18 cellular contexts compared by ENCODE assay signal in the genomic region with DNA sequence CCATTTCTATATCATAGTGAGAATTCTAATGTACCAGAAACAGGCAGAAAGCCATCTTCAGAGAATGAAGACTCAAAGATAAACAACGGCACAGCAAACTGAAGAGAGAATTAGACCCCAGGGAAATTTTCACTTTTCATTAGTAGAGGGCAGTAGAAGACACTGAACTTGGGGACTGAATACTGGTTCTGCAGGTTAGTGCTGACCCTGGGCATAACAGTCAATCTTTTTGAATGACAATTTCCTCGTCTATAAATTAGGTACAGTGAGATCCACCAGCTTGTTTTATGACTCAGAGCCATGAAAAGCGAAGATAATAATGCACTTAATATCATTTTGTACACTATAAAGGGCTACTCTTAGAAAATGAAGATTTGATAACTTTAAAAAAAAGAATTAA. TPM values are rescaled to one million over a fixed set of nuclear protein-coding genes. Genes with fewer than 3 reads are reported as not detected.
A peak's percentile ranks its signal among the peaks of the same experiment; 100 is the strongest.
DNase-seq lines count a peak whose midpoint lies in the region; ATAC-seq and TF ChIP-seq lines count a peak whose summit lies in the region.
"Had no signal": no experiment of that assay in that cellular context is flagged by ENCODE, and none has a peak within 500 bp of the region (broad histone marks: within the 10 kb centered on the region; RNA-seq: fewer than 3 reads in every experiment).

No MANE protein-coding gene starts in this region.

- CTCF ChIA-PET in MCF 10A (lab: Yijun Ruan, JAX), result no interaction called here

- H3K9me2 ChIP-seq in OCI-LY1 (ENCODE audit: low read depth, low read length), result no peaks in the 10 kb centered on the region

- H3K36me3 Mint-ChIP-seq in MCF 10A (ENCODE audit: insufficient read depth, unreplicated experiment), result peaks cover 15% of the 10 kb centered on the region
- peaks cover 11% of the 10 kb centered on the region for H3K36me3 Mint-ChIP-seq in mesothelial cell of epicardium

- no peak overlapping the region for H3K27ac ChIP-seq in OCI-LY1 (ENCODE audit: low read depth, low read length, poor library complexity, severe bottlenecking)
- H3K27ac ChIP-seq: BLaER1 treated with 17β-estradiol and CSF1 and Interleukin-3, amounts not matched to agents 10 nM and 100 nM; KMS-11 had no signal

- H3K27me3 Mint-ChIP-seq in MCF 10A (ENCODE audit: insufficient read depth, unreplicated experiment) (no peaks in the 10 kb centered on the region), mesothelial cell of epicardium (ENCODE audit: low read depth) (no peaks in the 10 kb centered on the region)
- H3K27me3 Mint-ChIP-seq: B cell; CD4-positive, CD25-positive, alpha-beta regulatory T cell; CD8-positive, alpha-beta memory T cell had no signal

- in situ Hi-C loops in T47D (cut with HindIII; ENCODE audit: low pct_unique_long_range_greater_than_20kb, low sequenced_read_pairs), result no loop called here

- no TSS peak for BruUV-seq in MCF 10A (replicated peaks; lab: Mats Ljungman, UMichigan)

- POLR2A ChIA-PET in MCF 10A (lab: Yijun Ruan, JAX), result interaction anchor here (1.0 kb wide), 1 partner anchor 15 kb away, joined by 3 read pairs; a partner anchor contains a TSS

- H3K4me3 Mint-ChIP-seq in MCF 10A (ENCODE audit: unreplicated experiment) (no peak overlapping the region), mesothelial cell of epicardium (no peak overlapping the region)
- H3K4me3 Mint-ChIP-seq: B cell; CD4-positive, CD25-positive, alpha-beta regulatory T cell; CD8-positive, alpha-beta memory T cell; GM23338; HFFc6 had no signal

- no peak for TF ChIP-seq CTCF in MCF 10A (IDR thresholded peaks at IDR 0.05; ENCODE audit: unreplicated experiment)
- 0 out of 2 replicates have a peak, but pooled peaks have one; percentile 4 for TF ChIP-seq CTCF in OCI-LY1 (IDR thresholded peaks at IDR 0.05; ENCODE audit: low read length)
- TF ChIP-seq CTCF in mesothelial cell of epicardium (IDR thresholded peaks at IDR 0.05; ENCODE audit: unreplicated experiment), result no peak

- H3K27me3 ChIP-seq in OCI-LY1 (ENCODE audit: insufficient read depth, low read length) (no peaks in the 10 kb centered on the region), H7 (ENCODE audit: control insufficient read depth, insufficient read depth, low read length) (no peaks in the 10 kb centered on the region)
- H3K27me3 ChIP-seq: BLaER1 treated with 17β-estradiol and CSF1 and Interleukin-3, amounts not matched to agents 10 nM and 100 nM had no signal

- no peaks in the 10 kb centered on the region for H3K4me1 ChIP-seq in OCI-LY1 (ENCODE audit: insufficient read depth, low read length, severe bottlenecking)
- H3K4me1 ChIP-seq: BLaER1 treated with 17β-estradiol and CSF1 and Interleukin-3, amounts not matched to agents 10 nM and 100 nM had no signal

- H3K79me2 ChIP-seq in OCI-LY1 (ENCODE audit: insufficient read depth, low read length), result no peaks in the 10 kb centered on the region

- no peak overlapping the region for H3K4me3 ChIP-seq in OCI-LY1 (ENCODE audit: low read depth, low read length, poor library complexity, severe bottlenecking)
- H3K4me3 ChIP-seq in H7 (ENCODE audit: insufficient read depth, low read depth, low read length), result no peak overlapping the region
- H3K4me3 ChIP-seq: BLaER1 treated with 17β-estradiol and CSF1 and Interleukin-3, amounts not matched to agents 10 nM and 100 nM; GM23338 had no signal

- H3F3A ChIP-seq in OCI-LY1 (ENCODE audit: insufficient read depth, low read length), result no peaks in the 10 kb centered on the region

- intact Hi-C loops in MCF 10A (cut with micrococcal nuclease), result no loop called here

- H3K4me2 ChIP-seq in OCI-LY1 (ENCODE audit: low read length), result no peak overlapping the region
- H3K4me2 ChIP-seq: BLaER1 treated with 17β-estradiol and CSF1 and Interleukin-3, amounts not matched to agents 10 nM and 100 nM; GM23338; KMS-11 had no signal

- H3K9me3 ChIP-seq in OCI-LY1 (ENCODE audit: low read length), result no peaks in the 10 kb centered on the region
- H3K9me3 ChIP-seq: BLaER1 treated with 17β-estradiol and CSF1 and Interleukin-3, amounts not matched to agents 10 nM and 100 nM had no signal

- peak; percentile 36 to 81 for DNase-seq in T47D (ENCODE audit: low read depth in 1 of 2, low spot score in 1 of 2)
- DNase-seq in MCF 10A (ENCODE audit: unreplicated experiment), result no peak
- DNase-seq in mesothelial cell of epicardium (ENCODE audit: low spot score in 2 of 2, unreplicated experiment in 2 of 2), result no peak
- DNase-seq in H7, result no peak
- DNase-seq: 8988T; CD4-positive, CD25-positive, alpha-beta regulatory T cell; CD8-positive, alpha-beta memory T cell; COR-L47; GDM1; HFFc6 had no signal

- ATAC-seq in GM18861 (IDR thresholded peaks at IDR 0.05; ENCODE audit: unreplicated experiment), result no peak
- no peak for ATAC-seq in HG02623 (IDR thresholded peaks at IDR 0.05; ENCODE audit: unreplicated experiment)
- ATAC-seq: GM23338, HCT116 had no signal

- H4K20me1 ChIP-seq in OCI-LY1 (ENCODE audit: insufficient read depth, low read length), result no peaks in the 10 kb centered on the region
- H4K20me1 ChIP-seq: BLaER1 treated with 17β-estradiol and CSF1 and Interleukin-3, amounts not matched to agents 10 nM and 100 nM had no signal

- H3K9me3 Mint-ChIP-seq in MCF 10A (ENCODE audit: unreplicated experiment), result no peaks in the 10 kb centered on the region
- no peaks in the 10 kb centered on the region for H3K9me3 Mint-ChIP-seq in mesothelial cell of epicardium
- H3K9me3 Mint-ChIP-seq: CD4-positive, CD25-positive, alpha-beta regulatory T cell; CD8-positive, alpha-beta memory T cell; GM23338; HFFc6 had no signal

- H3K36me3 ChIP-seq in OCI-LY1 (ENCODE audit: insufficient read depth, low read length), result peaks cover 26% of the 10 kb centered on the region
- H3K36me3 ChIP-seq in H7 (replicated peaks; ENCODE audit: control insufficient read depth, insufficient read depth, low read length), result no peaks in the 10 kb centered on the region; the same call in none of the 2 replicates

- H3K27ac Mint-ChIP-seq in MCF 10A (ENCODE audit: low read depth, unreplicated experiment) (no peak overlapping the region), mesothelial cell of epicardium (peak overlapping the region; percentile 8)
- H3K27ac Mint-ChIP-seq: B cell; CD8-positive, alpha-beta memory T cell; GM23338; HFFc6 had no signal

- no peak overlapping the region for H2AFZ ChIP-seq in OCI-LY1 (ENCODE audit: low read length)
- H2AFZ ChIP-seq: GM23338 had no signal

- H3K4me1 Mint-ChIP-seq in MCF 10A (ENCODE audit: insufficient read depth, unreplicated experiment), result no peaks in the 10 kb centered on the region
- H3K4me1 Mint-ChIP-seq in mesothelial cell of epicardium, result peaks cover 8% of the 10 kb centered on the region
- H3K4me1 Mint-ChIP-seq: B cell; CD4-positive, CD25-positive, alpha-beta regulatory T cell; CD8-positive, alpha-beta memory T cell; GM23338 had no signal

- H3K9ac ChIP-seq in OCI-LY1 (ENCODE audit: low read length), result no peak overlapping the region
- H3K9ac ChIP-seq: BLaER1 treated with 17β-estradiol and CSF1 and Interleukin-3, amounts not matched to agents 10 nM and 100 nM; KMS-11 had no signal

RNA-seq across cellular contexts. Expression of a gene that starts 13.7 kb away (rescaled TPM):
- total RNA-seq in MCF 10A (2022) (39.8 and 49.8 TPM in 2 replicates), mesothelial cell of epicardium (42.4 to 48.0 TPM (median 45.5 TPM) in 3 replicates)
- 12.5 and 15.3 TPM in 2 replicates for total RNA-seq in H7 (2014; rRNA removed; shearing (Covaris generic))

RNA-seq across cellular contexts. Expression of a gene that starts 15.5 kb away (rescaled TPM):
- 12.0 and 16.2 TPM in 2 replicates for total RNA-seq in MCF 10A (2022)
- 39.8 to 43.5 TPM (median 40.3 TPM) in 3 replicates for total RNA-seq in mesothelial cell of epicardium
- 29.2 and 31.3 TPM in 2 replicates for total RNA-seq in H7 (2014; rRNA removed; shearing (Covaris generic))

RNA-seq across cellular contexts. Expression of a gene that starts 23.2 kb away (rescaled TPM):
- total RNA-seq in MCF 10A (2022), result 30.2 and 36.5 TPM in 2 replicates
- 81.3 to 86.4 TPM (median 85.0 TPM) in 3 replicates for total RNA-seq in mesothelial cell of epicardium
- total RNA-seq in H7 (2014; rRNA removed; shearing (Covaris generic)), result 115 and 123 TPM in 2 replicates

Comparison
In these comparisons a context has a peak if more than half of its experiments do, and no peak if none do; other contexts are left out.
1. DNase-seq: peak in T47D (2 of 2); none in MCF 10A (single experiment), mesothelial cell of epicardium (0 of 2) and H7 (single experiment).